In genomic region chr9:34980181-34980761, GRCh38 we compare ENCODE assay signal across 30 cellular contexts. TPM values are rescaled to one million over a fixed set of nuclear protein-coding genes. Genes with fewer than 3 reads are reported as not detected.
"Had no signal": no experiment of that assay in that cellular context is flagged by ENCODE, and none has a peak within 500 bp of the region (broad histone marks: within the 10 kb centered on the region; RNA-seq: fewer than 3 reads in every experiment).

No MANE protein-coding gene starts in this region.

- H3K27ac Mint-ChIP-seq: activated CD8-positive, alpha-beta T cell treated with anti-CD3 and anti-CD28 coated beads for 36 hours; activated naive CD4-positive, alpha-beta T cell treated with anti-CD3 and anti-CD28 coated beads for 36 hours; activated naive CD4-positive, alpha-beta T cell treated with anti-CD3 and anti-CD28 coated beads, Interleukin-2, amount 50 U/mL, for 24 hours; activated naive CD8-positive, alpha-beta T cell treated with anti-CD3 and anti-CD28 coated beads for 36 hours; activated naive CD8-positive, alpha-beta T cell treated with anti-CD3 and anti-CD28 coated beads, Interleukin-2, amount 50 U/mL, for 24 hours; activated T-helper 2 cell treated with anti-CD3 and anti-CD28 coated beads, Interferon-gamma antibody, Interleukin-2, Interleukin-4, amounts not matched to agents 10 μg/mL and 5 μg/mL and 100 μg/mL, durations not matched to agents 14 hours and 24 hours and 36 hours; dendritic cell treated with granulocyte-macrophage colony-stimulating factor and Interleukin-4, amounts not matched to agents 40 ng/mL and 50 ng/mL, for 4 days; endodermal cell; T-helper 17 cell; T-helper 2 cell treated with Interferon-gamma antibody and Interleukin-4, amounts not matched to agents 5 μg/mL and 100 μg/mL, for 36 hours had no signal

- H3K36me3 Mint-ChIP-seq: activated naive CD4-positive, alpha-beta T cell treated with anti-CD3 and anti-CD28 coated beads, Interleukin-2, amount 50 U/mL, for 24 hours; activated naive CD8-positive, alpha-beta T cell treated with anti-CD3 and anti-CD28 coated beads for 36 hours had no signal

- H3K4me3 Mint-ChIP-seq: activated CD8-positive, alpha-beta T cell treated with anti-CD3 and anti-CD28 coated beads for 36 hours; activated naive CD4-positive, alpha-beta T cell treated with anti-CD3 and anti-CD28 coated beads for 36 hours; activated naive CD4-positive, alpha-beta T cell treated with anti-CD3 and anti-CD28 coated beads, Interleukin-2, amount 50 U/mL, for 24 hours; activated naive CD8-positive, alpha-beta T cell treated with anti-CD3 and anti-CD28 coated beads for 36 hours; activated naive CD8-positive, alpha-beta T cell treated with anti-CD3 and anti-CD28 coated beads, Interleukin-2, amount 50 U/mL, for 24 hours; activated T-cell treated with anti-CD3 and anti-CD28 coated beads, Interleukin-2, amount 50 U/mL, for 4 hours; dendritic cell treated with granulocyte-macrophage colony-stimulating factor and Interleukin-4, amounts not matched to agents 40 ng/mL and 50 ng/mL, for 4 days; endodermal cell; T-helper 17 cell; T-helper 2 cell treated with Interferon-gamma antibody and Interleukin-4, amounts not matched to agents 5 μg/mL and 100 μg/mL, for 36 hours had no signal

- H3K9me3 Mint-ChIP-seq: activated CD8-positive, alpha-beta T cell treated with anti-CD3 and anti-CD28 coated beads for 36 hours; activated naive CD4-positive, alpha-beta T cell treated with anti-CD3 and anti-CD28 coated beads for 36 hours; activated naive CD4-positive, alpha-beta T cell treated with anti-CD3 and anti-CD28 coated beads, Interleukin-2, amount 50 U/mL, for 24 hours; activated naive CD8-positive, alpha-beta T cell treated with anti-CD3 and anti-CD28 coated beads for 36 hours; activated naive CD8-positive, alpha-beta T cell treated with anti-CD3 and anti-CD28 coated beads, Interleukin-2, amount 50 U/mL, for 24 hours; activated T-cell treated with anti-CD3 and anti-CD28 coated beads, Interleukin-2, amount 50 U/mL, for 4 hours; activated T-helper 2 cell treated with anti-CD3 and anti-CD28 coated beads, Interferon-gamma antibody, Interleukin-2, Interleukin-4, amounts not matched to agents 10 μg/mL and 5 μg/mL and 100 μg/mL, durations not matched to agents 14 hours and 24 hours and 36 hours; dendritic cell treated with granulocyte-macrophage colony-stimulating factor and Interleukin-4, amounts not matched to agents 40 ng/mL and 50 ng/mL, for 4 days; endodermal cell; T-helper 2 cell treated with Interferon-gamma antibody and Interleukin-4, amounts not matched to agents 5 μg/mL and 100 μg/mL, for 36 hours had no signal

- H3K27me3 ChIP-seq: adrenal gland, body of pancreas, colonic mucosa, dorsolateral prefrontal cortex had no signal

- H3K9me3 ChIP-seq: adrenal gland, body of pancreas, colonic mucosa had no signal

- H3K27ac ChIP-seq: adrenal gland, body of pancreas, colonic mucosa had no signal

- DNase-seq: activated CD4-positive, alpha-beta T cell treated with anti-CD3 and anti-CD28 coated beads for 48 hours; activated CD4-positive, alpha-beta T cell treated with anti-CD3 and anti-CD28 coated beads, Interleukin-2, amount 50 U/mL, for 1 hour; activated CD4-positive, alpha-beta T cell treated with anti-CD3 and anti-CD28 coated beads, Interleukin-2, amount 50 U/mL, for 48 hours; activated CD8-positive, alpha-beta memory T cell treated with anti-CD3 and anti-CD28 coated beads for 24 hours; activated CD8-positive, alpha-beta T cell treated with anti-CD3 and anti-CD28 coated beads for 36 hours; activated effector memory CD4-positive, alpha-beta T cell treated with anti-CD3 and anti-CD28 coated beads, Interleukin-2, amount 50 U/mL, for 16 hours; activated naive CD4-positive, alpha-beta T cell treated with anti-CD3 and anti-CD28 coated beads for 36 hours; activated naive CD8-positive, alpha-beta T cell treated with anti-CD3 and anti-CD28 coated beads for 36 hours; activated naive CD8-positive, alpha-beta T cell treated with anti-CD3 and anti-CD28 coated beads, Interleukin-2, amount 50 U/mL, for 24 hours; activated T-cell treated with anti-CD3 and anti-CD28 coated beads, Interleukin-2, amount 50 U/mL, for 4 hours; adrenal gland; amygdala; aorta; body of pancreas; central memory CD4-positive, alpha-beta T cell; cerebellar nuclear complex; colonic mucosa; dorsolateral prefrontal cortex; effector memory CD4-positive, alpha-beta T cell; endodermal cell; foreskin fibroblast; head of caudate nucleus; T-helper 1 cell; T-helper 17 cell; T1000 had no signal

- ATAC-seq: activated CD8-positive, alpha-beta T cell treated with anti-CD3 and anti-CD28 coated beads for 36 hours; activated naive CD8-positive, alpha-beta T cell treated with anti-CD3 and anti-CD28 coated beads, Interleukin-2, amount 50 U/mL, for 24 hours; activated T-cell treated with anti-CD3 and anti-CD28 coated beads, Interleukin-2, amount 50 U/mL, for 4 hours; body of pancreas; esophagus mucosa; T-helper 17 cell had no signal

- H3K36me3 ChIP-seq: adrenal gland, colonic mucosa had no signal

- H3K4me3 ChIP-seq: adrenal gland, body of pancreas, colonic mucosa, dorsolateral prefrontal cortex had no signal

- H3K27me3 Mint-ChIP-seq: activated CD8-positive, alpha-beta T cell treated with anti-CD3 and anti-CD28 coated beads for 36 hours; activated naive CD4-positive, alpha-beta T cell treated with anti-CD3 and anti-CD28 coated beads, Interleukin-2, amount 50 U/mL, for 24 hours; activated naive CD8-positive, alpha-beta T cell treated with anti-CD3 and anti-CD28 coated beads for 36 hours; activated naive CD8-positive, alpha-beta T cell treated with anti-CD3 and anti-CD28 coated beads, Interleukin-2, amount 50 U/mL, for 24 hours had no signal

- H3K4me1 ChIP-seq: adrenal gland, body of pancreas, colonic mucosa had no signal

RNA-seq across cellular contexts. Expression of gene PHF24, which starts 22.2 kb away (rescaled TPM):
- total RNA-seq: activated naive CD4-positive, alpha-beta T cell treated with anti-CD3 and anti-CD28 coated beads for 36 hours; activated T-helper 2 cell treated with anti-CD3 and anti-CD28 coated beads, Interferon-gamma antibody, Interleukin-2, Interleukin-4, amounts not matched to agents 10 μg/mL and 5 μg/mL and 100 μg/mL, durations not matched to agents 14 hours and 24 hours and 36 hours; T-helper 17 cell had no signal
